ENCODE assay signal across 18 cellular contexts in genomic region chr1:234265861-234266260, GRCh38.
"Had no signal": no experiment of that assay in that cellular context is flagged by ENCODE, and none has a peak within 500 bp of the region (broad histone marks: within the 10 kb centered on the region; RNA-seq: fewer than 3 reads in every experiment).

No MANE protein-coding gene starts in this region.

- H3K36me3 ChIP-seq: lower lobe of right lung, tibial artery, uterus had no signal

- H3K4me1 ChIP-seq: lower lobe of right lung, tibial artery, uterus had no signal

- H3K27ac ChIP-seq: lower lobe of right lung, tibial artery, uterus had no signal

- H3K27me3 ChIP-seq: uterus had no signal

- ATAC-seq: activated CD8-positive, alpha-beta T cell treated with anti-CD3 and anti-CD28 coated beads for 36 hours; activated naive CD8-positive, alpha-beta T cell treated with anti-CD3 and anti-CD28 coated beads, Interleukin-2, amount 50 U/mL, for 24 hours; lower lobe of right lung; natural killer cell; stimulated activated naive CD8-positive, alpha-beta T cell treated with anti-CD3 and anti-CD28 coated beads, Interleukin-15, Interleukin-2, amounts not matched to agents 100 U/mL and 50 U/mL, for 24 hours had no signal

- H3K4me3 ChIP-seq: dorsolateral prefrontal cortex, lower lobe of right lung, tibial artery, uterus had no signal

- DNase-seq: activated B cell treated with CpG ODN at 0.5 μM for 24 hours; activated CD4-positive, alpha-beta T cell treated with anti-CD3 and anti-CD28 coated beads, Interleukin-2, amount 10 ng/mL, durations not matched to agents 24 days and 14 days; activated CD8-positive, alpha-beta T cell treated with anti-CD3 and anti-CD28 coated beads for 36 hours; activated naive CD4-positive, alpha-beta T cell treated with Interleukin-2 at 50 U/mL for 16 hours; activated naive CD8-positive, alpha-beta T cell treated with anti-CD3 and anti-CD28 coated beads, Interleukin-2, amount 50 U/mL, for 24 hours; activated T-cell treated with anti-CD3 and anti-CD28 coated beads, Interleukin-2, amount 50 U/mL, for 24 hours; anterior cingulate cortex; caudate nucleus; dorsolateral prefrontal cortex; erythroblast; lower lobe of right lung; natural killer cell; nucleus accumbens; stimulated activated CD4-positive, alpha-beta T cell treated with anti-CD3 and anti-CD28 coated beads, Interleukin-2, amount 100 ng/mL, for 24 hours; stimulated activated naive CD8-positive, alpha-beta T cell treated with anti-CD3 and anti-CD28 coated beads, Interleukin-15, Interleukin-2, amounts not matched to agents 100 U/mL and 50 U/mL, for 24 hours; substantia nigra; tibial artery; uterus had no signal

- H3K9me3 ChIP-seq: lower lobe of right lung, tibial artery, uterus had no signal
